Comparison of ENCODE assay signal across 15 cellular contexts in the genomic region with DNA sequence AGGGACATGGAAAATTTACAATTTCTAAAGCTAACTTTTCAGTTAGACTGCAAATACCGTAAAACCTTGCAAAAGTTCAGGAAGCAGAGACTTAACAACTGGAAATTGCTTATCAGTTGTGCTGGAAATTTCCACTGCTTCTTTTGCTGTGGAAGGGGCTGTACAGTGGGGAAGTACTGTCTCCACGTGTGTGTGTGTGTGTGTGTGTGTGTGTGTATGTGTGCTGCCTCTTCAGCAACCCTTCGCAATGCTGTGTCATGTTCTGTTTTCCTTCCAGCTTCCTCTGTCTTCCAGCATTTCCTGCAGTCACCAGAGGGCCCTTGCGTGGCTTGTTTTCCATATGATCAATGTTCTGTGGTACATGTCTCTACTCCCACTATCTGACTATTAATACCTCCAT.
DNase-seq lines count a peak whose midpoint lies in the region; ATAC-seq and TF ChIP-seq lines count a peak whose summit lies in the region.
"Had no signal": no experiment of that assay in that cellular context is flagged by ENCODE, and none has a peak within 500 bp of the region (broad histone marks: within the 10 kb centered on the region; RNA-seq: fewer than 3 reads in every experiment).

No MANE protein-coding gene starts in this region.

- H4K20me1 ChIP-seq in OCI-LY7 (ENCODE audit: insufficient read depth, low read length), result no peaks in the 10 kb centered on the region
- no peaks in the 10 kb centered on the region for H4K20me1 ChIP-seq in neural progenitor cell (ENCODE audit: low read depth)

- ATAC-seq in omental fat pad (ENCODE audit: low FRiP score) (peak; percentile 53), HG03469 (IDR thresholded peaks at IDR 0.05; ENCODE audit: unreplicated experiment) (no peak), GM18870 (IDR thresholded peaks at IDR 0.05; ENCODE audit: unreplicated experiment) (no peak)

- no peaks in the 10 kb centered on the region for H3K9me2 ChIP-seq in OCI-LY7 (ENCODE audit: insufficient read depth, low read length)

- H3K9me3 ChIP-seq in OCI-LY7 (ENCODE audit: low read length) (no peaks in the 10 kb centered on the region), neural progenitor cell (ENCODE audit: low read depth) (no peaks in the 10 kb centered on the region)
- H3K9me3 ChIP-seq: esophagus muscularis mucosa had no signal

- peaks cover 2% of the 10 kb centered on the region for H3K9me3 Mint-ChIP-seq in neural progenitor cell

- H3F3A ChIP-seq in neural progenitor cell (ENCODE audit: low read depth), result no peaks in the 10 kb centered on the region

- DNase-seq in GDM1 (lab: John Stamatoyannopoulos, UW) (peak; percentile 76), OCI-LY7 (ENCODE audit: low spot score) (no peak), fibroblast of the aortic adventitia (ENCODE audit: low read depth) (peak; percentile 63), omental fat pad (ENCODE audit: low spot score) (no peak), NCI-H128 (lab: John Stamatoyannopoulos, UW; ENCODE audit: unreplicated experiment) (no peak), neural progenitor cell (ENCODE audit: low spot score) (no peak)
- DNase-seq: kidney; NCI-H1436; NCI-H774; stimulated activated CD4-positive, alpha-beta T cell treated with anti-CD3 and anti-CD28 coated beads, Interleukin-15, amount 100 ng/mL, for 24 hours; stimulated activated CD8-positive, alpha-beta memory T cell treated with anti-CD3 and anti-CD28 coated beads, Interleukin-4, amount 100 ng/mL, for 48 hours; SW 1271 had no signal

- TF ChIP-seq CTCF in OCI-LY7 (conservative IDR thresholded peaks at IDR 0.05; ENCODE audit: low read length), result no peak
- peak; percentile 17 for TF ChIP-seq CTCF in fibroblast of the aortic adventitia (IDR thresholded peaks at IDR 0.05; ENCODE audit: insufficient read depth, low read length)
- TF ChIP-seq CTCF in omental fat pad (IDR thresholded peaks at IDR 0.05), result no peak
- TF ChIP-seq CTCF in neural progenitor cell (IDR thresholded peaks at IDR 0.05), result no peak

- H3K4me1 ChIP-seq in OCI-LY7 (ENCODE audit: insufficient read depth, low read length, poor library complexity, severe bottlenecking) (peaks cover 44% of the 10 kb centered on the region), neural progenitor cell (peaks cover 3% of the 10 kb centered on the region)

- H3K4me3 ChIP-seq in OCI-LY7 (ENCODE audit: low read depth, low read length, poor library complexity, severe bottlenecking), result no peak overlapping the region
- H3K4me3 ChIP-seq in fibroblast of the aortic adventitia (ENCODE audit: low read depth, low read length), result no peak overlapping the region
- no peak overlapping the region for H3K4me3 ChIP-seq in neural progenitor cell
- H3K4me3 ChIP-seq: esophagus muscularis mucosa had no signal

- intact Hi-C loops in OCI-LY7 (cut with micrococcal nuclease; ENCODE audit: unreplicated experiment), result no loop called here

- H3K79me2 ChIP-seq in OCI-LY7 (ENCODE audit: insufficient read depth, low read depth, low read length), result no peaks in the 10 kb centered on the region
- H3K79me2 ChIP-seq in neural progenitor cell (ENCODE audit: low read depth), result no peaks in the 10 kb centered on the region

- no peak overlapping the region for H3K9ac ChIP-seq in neural progenitor cell

- H3K4me1 Mint-ChIP-seq in neural progenitor cell, result peaks cover 15% of the 10 kb centered on the region

- no TSS peak for BruUV-seq in OCI-LY7 (replicated peaks; lab: Mats Ljungman, UMichigan)

- H3K27ac ChIP-seq in OCI-LY7 (ENCODE audit: low read depth, low read length, poor library complexity, severe bottlenecking) (no peak overlapping the region), neural progenitor cell (no peak overlapping the region)
- H3K27ac ChIP-seq: esophagus muscularis mucosa had no signal

- H3K4me2 ChIP-seq in OCI-LY7 (ENCODE audit: low read length), result no peak overlapping the region
- no peak overlapping the region for H3K4me2 ChIP-seq in neural progenitor cell

- no peaks in the 10 kb centered on the region for H3K27me3 ChIP-seq in neural progenitor cell
- H3K27me3 ChIP-seq: esophagus muscularis mucosa had no signal

- no peak overlapping the region for H3K4me3 Mint-ChIP-seq in neural progenitor cell

- H3K36me3 Mint-ChIP-seq in neural progenitor cell, result no peaks in the 10 kb centered on the region

- CTCF ChIA-PET in OCI-LY7 (lab: Charles Lee; ENCODE audit: unreplicated experiment), result no interaction called here

- POLR2A ChIA-PET in OCI-LY7 (lab: Charles Lee), result interaction anchor here (0.5 to 1.7 kb wide), 9 partner anchors 12 to 569 kb away, joined by 3 to 4 read pairs (median 4); no protein-coding TSS in a partner anchor

- H2AFZ ChIP-seq in OCI-LY7 (ENCODE audit: low read length) (peak overlapping the region; percentile 57), neural progenitor cell (replicated peaks) (no peak overlapping the region)

- H3K27me3 Mint-ChIP-seq in neural progenitor cell (ENCODE audit: insufficient read depth, low read depth), result peaks cover 3% of the 10 kb centered on the region

- H3K36me3 ChIP-seq in OCI-LY7 (ENCODE audit: insufficient read depth, low read length) (no peaks in the 10 kb centered on the region), neural progenitor cell (no peaks in the 10 kb centered on the region)
- H3K36me3 ChIP-seq: esophagus muscularis mucosa had no signal

- H3K27ac Mint-ChIP-seq in neural progenitor cell, result no peak overlapping the region

Comparison
In these comparisons a context has a peak if more than half of its experiments do, and no peak if none do; other contexts are left out.
1. DNase-seq: peak in GDM1 (single experiment) and fibroblast of the aortic adventitia (single experiment); none in OCI-LY7 (single experiment), omental fat pad (single experiment), NCI-H128 (single experiment) and neural progenitor cell (single experiment).